ENCODE assay signal across 2 cellular contexts in genomic region chr17:6706499-6706898, GRCh38.
TF ChIP-seq lines count a peak whose summit lies in the region.

No MANE protein-coding gene starts in this region.

TF ChIP-seq in H1, 55 proteins besides CTCF, POLR2A, EP300 and RAD21:
- TF ChIP-seq SP1 (IDR thresholded peaks at IDR 0.05; ENCODE audit: low read depth, low read length) (no peak), TAF7 (optimal IDR thresholded peaks at IDR 0.05; ENCODE audit: borderline replicate concordance, low read depth, low read length) (no peak), SUZ12 (IDR thresholded peaks at IDR 0.05; ENCODE audit: low read length) (no peak), RFX5 (IDR thresholded peaks at IDR 0.05; ENCODE audit: borderline replicate concordance, low read depth, low read length) (no peak), BRCA1 (IDR thresholded peaks at IDR 0.05; ENCODE audit: low read depth, low read length) (no peak), SIN3A (conservative IDR thresholded peaks at IDR 0.05 in 1 of 2, IDR thresholded peaks at IDR 0.05 in 1 of 2; ENCODE audit: low read depth in 1 of 2, low read length in 2 of 2) (no peak), JUN (IDR thresholded peaks at IDR 0.05; ENCODE audit: low read depth, low read length) (no peak), BACH1 (IDR thresholded peaks at IDR 0.05; ENCODE audit: low read length) (no peak), SIRT6 (IDR thresholded peaks at IDR 0.05; ENCODE audit: low read length) (no peak), TAF1 (IDR thresholded peaks at IDR 0.05; ENCODE audit: low read depth, low read length) (no peak), POU5F1 (IDR thresholded peaks at IDR 0.05; ENCODE audit: low read depth, low read length) (no peak), SRF (IDR thresholded peaks at IDR 0.05; ENCODE audit: low read depth, low read length) (no peak), YY1 (IDR thresholded peaks at IDR 0.05; ENCODE audit: low read depth, low read length) (no peak), CHD7 (IDR thresholded peaks at IDR 0.05; ENCODE audit: insufficient replicate concordance, low read length) (no peak), CBX8 (IDR thresholded peaks at IDR 0.05; ENCODE audit: borderline replicate concordance, low read depth, low read length) (no peak), BCL11A (IDR thresholded peaks at IDR 0.05; ENCODE audit: low read depth in 2 of 2, low read length in 2 of 2) (no peak), CHD1 (IDR thresholded peaks at IDR 0.05; ENCODE audit: low read depth, low read length) (no peak), GTF2F1 (IDR thresholded peaks at IDR 0.05; ENCODE audit: borderline replicate concordance, low read depth, low read length) (no peak), EGR1 (IDR thresholded peaks at IDR 0.05; ENCODE audit: borderline replicate concordance, low read depth, low read length) (no peak)

TF ChIP-seq in liver, 16 proteins besides CTCF, POLR2A, EP300 and RAD21:
- peak; percentile 11 for TF ChIP-seq FOXA1 (IDR thresholded peaks at IDR 0.05)
- TF ChIP-seq SP1 (IDR thresholded peaks at IDR 0.05): peak; percentile 56
- no peak for TF ChIP-seq NR2F2 (IDR thresholded peaks at IDR 0.05)
- TF ChIP-seq YY1 (IDR thresholded peaks at IDR 0.05): peak; percentile 53
- TF ChIP-seq, protein P1, sequence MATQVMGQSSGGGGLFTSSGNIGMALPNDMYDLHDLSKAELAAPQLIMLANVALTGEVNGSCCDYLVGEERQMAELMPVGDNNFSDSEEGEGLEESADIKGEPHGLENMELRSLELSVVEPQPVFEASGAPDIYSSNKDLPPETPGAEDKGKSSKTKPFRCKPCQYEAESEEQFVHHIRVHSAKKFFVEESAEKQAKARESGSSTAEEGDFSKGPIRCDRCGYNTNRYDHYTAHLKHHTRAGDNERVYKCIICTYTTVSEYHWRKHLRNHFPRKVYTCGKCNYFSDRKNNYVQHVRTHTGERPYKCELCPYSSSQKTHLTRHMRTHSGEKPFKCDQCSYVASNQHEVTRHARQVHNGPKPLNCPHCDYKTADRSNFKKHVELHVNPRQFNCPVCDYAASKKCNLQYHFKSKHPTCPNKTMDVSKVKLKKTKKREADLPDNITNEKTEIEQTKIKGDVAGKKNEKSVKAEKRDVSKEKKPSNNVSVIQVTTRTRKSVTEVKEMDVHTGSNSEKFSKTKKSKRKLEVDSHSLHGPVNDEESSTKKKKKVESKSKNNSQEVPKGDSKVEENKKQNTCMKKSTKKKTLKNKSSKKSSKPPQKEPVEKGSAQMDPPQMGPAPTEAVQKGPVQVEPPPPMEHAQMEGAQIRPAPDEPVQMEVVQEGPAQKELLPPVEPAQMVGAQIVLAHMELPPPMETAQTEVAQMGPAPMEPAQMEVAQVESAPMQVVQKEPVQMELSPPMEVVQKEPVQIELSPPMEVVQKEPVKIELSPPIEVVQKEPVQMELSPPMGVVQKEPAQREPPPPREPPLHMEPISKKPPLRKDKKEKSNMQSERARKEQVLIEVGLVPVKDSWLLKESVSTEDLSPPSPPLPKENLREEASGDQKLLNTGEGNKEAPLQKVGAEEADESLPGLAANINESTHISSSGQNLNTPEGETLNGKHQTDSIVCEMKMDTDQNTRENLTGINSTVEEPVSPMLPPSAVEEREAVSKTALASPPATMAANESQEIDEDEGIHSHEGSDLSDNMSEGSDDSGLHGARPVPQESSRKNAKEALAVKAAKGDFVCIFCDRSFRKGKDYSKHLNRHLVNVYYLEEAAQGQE (IDR thresholded peaks at IDR 0.05): peak; percentile 22
- peak in 1 of 2 donors; percentile 68 for TF ChIP-seq HNF4A (conservative IDR thresholded peaks at IDR 0.05)
- peak in 1 of 2 donors; percentile 80 for TF ChIP-seq RXRA (IDR thresholded peaks at IDR 0.05)
- peak; percentile 72 for TF ChIP-seq MAX (IDR thresholded peaks at IDR 0.05)
- TF ChIP-seq FOXA2 (IDR thresholded peaks at IDR 0.05): peak; percentile 20
- TF ChIP-seq JUND (IDR thresholded peaks at IDR 0.05): no peak
- no peak for TF ChIP-seq GABPA (IDR thresholded peaks at IDR 0.05 in 1 of 2, conservative IDR thresholded peaks at IDR 0.05 in 1 of 2)
- TF ChIP-seq HNF4G (IDR thresholded peaks at IDR 0.05): no peak
